Comparison of ENCODE assay signal across 9 cellular contexts in the genomic region with DNA sequence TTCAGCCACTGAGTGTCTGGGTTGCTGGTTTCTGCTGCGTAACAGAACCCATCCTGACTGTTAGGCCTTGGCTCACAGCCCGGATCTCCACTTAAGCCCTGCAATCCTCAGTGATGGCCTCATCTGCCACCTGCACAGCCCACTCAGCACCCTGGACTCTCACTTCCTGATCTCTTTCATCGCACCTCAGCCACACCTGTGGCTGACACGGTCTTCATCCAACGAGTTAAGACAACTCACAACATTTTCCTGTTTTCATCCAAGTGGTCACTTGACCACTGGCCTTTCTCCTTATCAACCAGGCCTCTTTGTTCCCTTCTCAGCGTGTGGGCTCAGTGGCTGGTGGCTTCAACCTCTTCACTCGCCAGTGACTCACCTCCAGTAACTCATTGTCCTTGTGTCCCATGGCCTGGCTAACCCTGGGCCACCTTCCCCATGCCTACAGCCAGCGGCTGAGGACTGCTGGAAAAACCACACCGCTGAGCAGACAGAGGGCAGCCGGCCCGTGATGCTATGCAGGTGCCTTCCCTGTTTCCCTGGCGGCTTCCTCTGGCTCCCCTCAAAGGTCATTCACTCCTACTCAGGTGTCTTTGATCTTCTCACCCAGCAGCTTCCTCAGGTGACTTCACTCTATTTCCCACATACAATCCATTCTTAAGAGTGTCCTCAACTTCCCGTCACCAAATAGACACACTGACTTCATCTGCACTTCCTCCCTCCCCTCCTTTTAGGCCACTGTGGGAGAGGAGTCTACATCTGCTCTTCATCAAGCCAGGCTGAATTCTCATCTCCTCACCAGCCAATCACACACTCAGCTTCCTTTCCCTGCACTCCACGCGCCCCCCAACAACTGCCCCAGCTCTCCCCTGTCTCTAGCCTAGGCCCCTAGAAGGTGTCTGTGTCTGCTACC. TPM values are rescaled to one million over a fixed set of nuclear protein-coding genes. Genes with fewer than 3 reads are reported as not detected.
DNase-seq lines count a peak whose midpoint lies in the region; ATAC-seq and TF ChIP-seq lines count a peak whose summit lies in the region.
"Had no signal": no experiment of that assay in that cellular context is flagged by ENCODE, and none has a peak within 500 bp of the region (broad histone marks: within the 10 kb centered on the region; RNA-seq: fewer than 3 reads in every experiment).

No MANE protein-coding gene starts in this region.

- peak; percentile 90 for DNase-seq in COLO668 (lab: John Stamatoyannopoulos, UW; ENCODE audit: unreplicated experiment)
- DNase-seq in HT1080 (ENCODE audit: low read depth) = peak; percentile 68
- DNase-seq in SK-N-MC (ENCODE audit: low read depth, low spot score) = no peak
- DNase-seq in glomerular visceral epithelial cell (ENCODE audit: extremely low spot score) = peak; percentile 82
- no peak for DNase-seq in tibial artery
- no peak for DNase-seq in CD1c-positive myeloid dendritic cell (ENCODE audit: extremely low spot score)
- DNase-seq: NCI-H1930 had no signal

- no peak overlapping the region for H3K9ac ChIP-seq in SK-N-MC (ENCODE audit: insufficient read length)

- peaks cover 0 to 23% (median 20%) of the 10 kb centered on the region in 4 donors for H3K4me1 ChIP-seq in tibial artery

- ATAC-seq in HG03196 (IDR thresholded peaks at IDR 0.05; ENCODE audit: unreplicated experiment) = no peak
- ATAC-seq in HG03280 (IDR thresholded peaks at IDR 0.05; ENCODE audit: unreplicated experiment) = no peak

- no peaks in the 10 kb centered on the region for H3K36me3 ChIP-seq in SK-N-MC (ENCODE audit: insufficient read depth, low read length)
- no peaks in the 10 kb centered on the region for H3K36me3 ChIP-seq in tibial artery

- H3K9me3 ChIP-seq in SK-N-MC (ENCODE audit: low read depth, low read length) (no peaks in the 10 kb centered on the region), tibial artery (no peaks in the 10 kb centered on the region)

- TF ChIP-seq CTCF in tibial artery (IDR thresholded peaks at IDR 0.05) = no peak

- intact Hi-C loops in tibial artery (cut with DNase I; ENCODE audit: low total_unique reads) = no loop called here

- H3K27ac ChIP-seq in SK-N-MC = peak overlapping the region; percentile 57
- no peak overlapping the region for H3K27ac ChIP-seq in tibial artery

- H3K27me3 ChIP-seq in tibial artery = no peaks in the 10 kb centered on the region

- H3K4me3 ChIP-seq in SK-N-MC (peak overlapping the region; percentile 19; the same call in 1 of the 2 replicates), tibial artery (no peak overlapping the region)

RNA-seq across cellular contexts. Expression of a gene that starts 19.9 kb away (rescaled TPM):
- total RNA-seq in HT1080 (2014; rRNA removed; shearing (Covaris generic)) = not detected in 2 replicates
- 0.06 TPM in 1 of 2 replicates, not detected in the other for polyA plus RNA-seq in HT1080 (2015; cell fraction: cytosol; rRNA removed)
- 0.67 TPM in 1 of 2 replicates, not detected in the other for polyA plus RNA-seq in HT1080 (2015; cell fraction: nucleus; rRNA removed)

Comparison
In these comparisons a context has a peak if more than half of its experiments do, and no peak if none do; other contexts are left out.
1. DNase-seq: peak in COLO668 (single experiment), HT1080 (single experiment) and glomerular visceral epithelial cell (single experiment); none in SK-N-MC (single experiment), tibial artery (0 of 2) and CD1c-positive myeloid dendritic cell (single experiment).